Comparison of ENCODE assay signal across 1 cellular context in the genomic region with DNA sequence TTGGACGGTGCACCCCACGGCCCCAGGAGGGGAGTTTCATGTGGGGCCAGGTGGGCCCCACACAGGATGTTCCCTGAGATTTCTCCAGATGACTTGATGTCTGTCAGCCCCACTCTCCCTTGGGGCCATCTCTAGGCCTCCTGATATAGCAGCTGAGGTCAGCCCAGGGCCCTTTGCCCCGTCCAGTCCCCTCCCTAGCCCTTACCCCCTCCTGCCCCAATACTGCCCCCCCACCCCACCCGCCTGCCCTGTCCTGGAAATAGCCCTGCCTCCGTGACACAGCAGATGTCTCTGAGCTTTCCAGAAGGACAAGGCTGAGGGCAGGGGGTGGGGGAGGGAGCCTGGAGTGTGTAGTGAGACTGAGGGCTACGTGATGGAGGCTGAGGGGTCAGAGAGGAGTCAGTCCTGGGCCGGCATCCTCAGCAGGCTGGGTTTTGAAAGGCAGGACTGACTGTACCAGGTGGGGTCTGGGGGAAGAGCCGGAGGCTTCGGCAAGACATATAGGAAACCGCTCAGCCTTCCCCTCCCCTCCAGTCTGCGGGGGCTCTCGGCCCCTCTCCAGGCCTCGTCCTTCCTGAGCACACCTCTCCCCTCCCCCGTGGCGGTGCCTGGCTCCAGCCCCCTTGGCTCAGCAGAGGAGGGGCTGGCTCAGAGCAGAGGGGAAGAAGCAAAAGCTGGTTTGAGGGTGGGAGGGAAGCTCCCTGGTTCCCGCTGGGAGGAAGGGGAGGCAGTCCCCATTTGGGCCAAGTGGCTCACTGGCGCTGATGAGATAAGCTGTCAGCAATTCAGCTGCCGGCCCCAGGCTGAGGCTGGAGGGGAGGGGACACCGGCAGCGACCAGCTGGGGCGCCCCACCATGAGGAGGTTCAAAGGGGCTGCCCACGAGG.
TF ChIP-seq lines count a peak whose summit lies in the region.

No MANE protein-coding gene starts in this region.

TF ChIP-seq in K562, 482 proteins besides CTCF, POLR2A, EP300 and RAD21 (continued from another document and continues in another):
- peak in 1 of 2 experiments; percentile 43 for TF ChIP-seq AFF1 (IDR thresholded peaks at IDR 0.05; ENCODE audit: low read depth in 1 of 2, partially characterized antibody in 2 of 2)
- peak in 1 of 2 experiments; percentile 49; a peak in 1 of 4 replicates for TF ChIP-seq TEAD1 (CRISPR knock-in tag; IDR thresholded peaks at IDR 0.05)
- no peak for TF ChIP-seq BRF2 (IDR thresholded peaks at IDR 0.05; ENCODE audit: borderline replicate concordance, insufficient read depth, insufficient read length)
- TF ChIP-seq CHD1 (IDR thresholded peaks at IDR 0.05; ENCODE audit: low read length) = peak; percentile 24
- no peak for TF ChIP-seq BCLAF1 (IDR thresholded peaks at IDR 0.05; ENCODE audit: borderline replicate concordance in 1 of 2, control insufficient read depth in 1 of 2, low read depth in 2 of 2, low read length in 1 of 2)
- peak; percentile 81 for TF ChIP-seq XRCC5 (IDR thresholded peaks at IDR 0.05; ENCODE audit: low read depth, low read length)
- TF ChIP-seq, protein P1, sequence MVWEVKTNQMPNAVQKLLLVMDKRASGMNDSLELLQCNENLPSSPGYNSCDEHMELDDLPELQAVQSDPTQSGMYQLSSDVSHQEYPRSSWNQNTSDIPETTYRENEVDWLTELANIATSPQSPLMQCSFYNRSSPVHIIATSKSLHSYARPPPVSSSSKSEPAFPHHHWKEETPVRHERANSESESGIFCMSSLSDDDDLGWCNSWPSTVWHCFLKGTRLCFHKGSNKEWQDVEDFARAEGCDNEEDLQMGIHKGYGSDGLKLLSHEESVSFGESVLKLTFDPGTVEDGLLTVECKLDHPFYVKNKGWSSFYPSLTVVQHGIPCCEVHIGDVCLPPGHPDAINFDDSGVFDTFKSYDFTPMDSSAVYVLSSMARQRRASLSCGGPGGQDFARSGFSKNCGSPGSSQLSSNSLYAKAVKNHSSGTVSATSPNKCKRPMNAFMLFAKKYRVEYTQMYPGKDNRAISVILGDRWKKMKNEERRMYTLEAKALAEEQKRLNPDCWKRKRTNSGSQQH (CRISPR knock-in tag; IDR thresholded peaks at IDR 0.05) = 0 out of 2 replicates have a peak, but pooled peaks have one; percentile 28
- TF ChIP-seq PML (IDR thresholded peaks at IDR 0.05; ENCODE audit: low read length) = peak; percentile 56
- peak; percentile 57; the same call in 1 of the 2 replicates for TF ChIP-seq NFIC (IDR thresholded peaks at IDR 0.05)
- 0 out of 2 replicates have a peak, but pooled peaks have one; percentile 14 for TF ChIP-seq MAFK (IDR thresholded peaks at IDR 0.05; ENCODE audit: low read length)
- peak; percentile 59; the same call in 1 of the 2 replicates for TF ChIP-seq LEF1 (IDR thresholded peaks at IDR 0.05)
- peak; percentile 81; the same call in 1 of the 2 replicates for TF ChIP-seq CBFB (CRISPR knock-in tag; IDR thresholded peaks at IDR 0.05)
- peak; percentile 70 for TF ChIP-seq RBBP5 (IDR thresholded peaks at IDR 0.05; ENCODE audit: borderline replicate concordance, insufficient read depth, low read length, poor library complexity, severe bottlenecking)
- TF ChIP-seq ZMIZ1 (IDR thresholded peaks at IDR 0.05; ENCODE audit: low read depth in 2 of 2, low read length in 2 of 2) = peak in 1 of 2 experiments; percentile 48; a peak in 1 of 4 replicates
- TF ChIP-seq NCOA2 (IDR thresholded peaks at IDR 0.05; ENCODE audit: partially characterized antibody in 2 of 2) = no peak
- 0 out of 2 replicates have a peak, but pooled peaks have one; percentile 27 for TF ChIP-seq SRSF3 (IDR thresholded peaks at IDR 0.05; ENCODE audit: insufficient read depth, low read length)
- TF ChIP-seq NEUROD1 (IDR thresholded peaks at IDR 0.05; ENCODE audit: borderline replicate concordance, low read depth, low read length, partially characterized antibody) = peak; percentile 60
- peak; percentile 95 for TF ChIP-seq TFAP4 (CRISPR knock-in tag; IDR thresholded peaks at IDR 0.05; ENCODE audit: borderline replicate concordance)
- TF ChIP-seq OTX1 (CRISPR knock-in tag; IDR thresholded peaks at IDR 0.05) = peak; percentile 57; the same call in 1 of the 2 replicates
- TF ChIP-seq ZBTB7A (IDR thresholded peaks at IDR 0.05; ENCODE audit: borderline replicate concordance, control insufficient read depth, low read depth, low read length) = peak; percentile 94
- peak; percentile 51 for TF ChIP-seq TAF1 (IDR thresholded peaks at IDR 0.05; ENCODE audit: control insufficient read depth, extremely low read depth, insufficient read depth, low read length, severe bottlenecking)
- TF ChIP-seq C11orf30 (IDR thresholded peaks at IDR 0.05; ENCODE audit: low read depth) = peak; percentile 87
- TF ChIP-seq ZNF232 (CRISPR knock-in tag; IDR thresholded peaks at IDR 0.05) = no peak
- TF ChIP-seq SMARCE1 (IDR thresholded peaks at IDR 0.05) = peak; percentile 66; the same call in 1 of the 2 replicates
- peak; percentile 76; the same call in 1 of the 2 replicates for TF ChIP-seq SPI1 (IDR thresholded peaks at IDR 0.05; ENCODE audit: borderline replicate concordance, low read depth, low read length)
- TF ChIP-seq SIRT6 (IDR thresholded peaks at IDR 0.05; ENCODE audit: low read depth, low read length) = no peak
- 0 out of 2 replicates have a peak, but pooled peaks have one; percentile 10 for TF ChIP-seq ZKSCAN1 (IDR thresholded peaks at IDR 0.05; ENCODE audit: low read depth, low read length)
- TF ChIP-seq MECOM (CRISPR knock-in tag; IDR thresholded peaks at IDR 0.05) = 0 out of 2 replicates have a peak, but pooled peaks have one; percentile 44
- TF ChIP-seq MYC (IDR thresholded peaks at IDR 0.05; ENCODE audit: low read depth, low read length) = peak; percentile 74
- TF ChIP-seq MYC (CRISPR knock-in tag; IDR thresholded peaks at IDR 0.05; ENCODE audit: borderline replicate concordance, low read depth) = peak; percentile 71; the same call in 1 of the 2 replicates
- peak; percentile 6 for TF ChIP-seq CHD4 (IDR thresholded peaks at IDR 0.05; ENCODE audit: insufficient read depth, insufficient replicate concordance, low read depth, low read length, poor library complexity, severe bottlenecking)
- no peak for TF ChIP-seq SLC30A9 (CRISPR knock-in tag; IDR thresholded peaks at IDR 0.05)
- TF ChIP-seq POLR2AphosphoS5 (IDR thresholded peaks at IDR 0.05; ENCODE audit: control insufficient read depth, insufficient read depth, low read depth, low read length) = peak; percentile 32; the same call in 1 of the 2 replicates
- TF ChIP-seq ADNP (tag; IDR thresholded peaks at IDR 0.05) = no peak
- 0 out of 2 replicates have a peak, but pooled peaks have one; percentile 37 for TF ChIP-seq ZFX (CRISPR knock-in tag; IDR thresholded peaks at IDR 0.05)
- TF ChIP-seq ESRRA (IDR thresholded peaks at IDR 0.05; ENCODE audit: borderline replicate concordance, low read depth) = peak; percentile 47; the same call in 1 of the 2 replicates
- TF ChIP-seq POLR2B (IDR thresholded peaks at IDR 0.05; ENCODE audit: low read depth, partially characterized antibody) = peak; percentile 51
- peak; percentile 71; the same call in 1 of the 2 replicates for TF ChIP-seq KLF16 (IDR thresholded peaks at IDR 0.05)
- 0 out of 2 replicates have a peak, but pooled peaks have one; percentile 29 for TF ChIP-seq ATF3 (IDR thresholded peaks at IDR 0.05)
- no peak for TF ChIP-seq ATF3 (CRISPR knock-in tag; conservative IDR thresholded peaks at IDR 0.05)
- TF ChIP-seq CCNT2 (IDR thresholded peaks at IDR 0.05; ENCODE audit: borderline replicate concordance, extremely low read depth, insufficient read length, low read depth, low read length) = no peak
- TF ChIP-seq ZNF263 (CRISPR knock-in tag; IDR thresholded peaks at IDR 0.05; ENCODE audit: borderline replicate concordance) = peak; percentile 94
- peak; percentile 51; the same call in 1 of the 2 replicates for TF ChIP-seq ETV1 (tag; conservative IDR thresholded peaks at IDR 0.05; ENCODE audit: low read depth)
- TF ChIP-seq TBL1XR1 (IDR thresholded peaks at IDR 0.05; ENCODE audit: low read length in 2 of 2) = peak; percentile 47 to 71; a peak in 1 of 4 replicates
